Comparison of ENCODE assay signal across 25 cellular contexts in the genomic region with DNA sequence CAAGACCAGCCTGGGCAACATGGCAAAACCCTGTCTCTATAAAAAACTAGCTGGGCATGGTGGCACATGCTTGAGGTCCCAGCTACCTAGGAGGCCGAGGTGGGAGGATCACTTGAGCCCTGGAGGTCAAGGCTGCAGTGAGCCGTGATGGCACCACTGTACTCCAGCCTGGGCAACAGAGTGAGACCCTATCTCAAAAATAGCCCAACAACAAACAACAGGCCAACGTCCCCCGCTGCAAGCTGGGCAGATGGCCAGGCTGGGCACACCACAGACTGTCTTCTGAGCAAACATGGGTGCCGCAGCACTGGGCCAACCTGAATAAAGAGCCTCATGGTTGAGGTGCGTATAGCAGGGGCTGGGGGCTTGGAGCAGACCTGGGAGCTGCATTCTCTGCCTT. TPM values are rescaled to one million over a fixed set of nuclear protein-coding genes. Genes with fewer than 3 reads are reported as not detected.
DNase-seq lines count a peak whose midpoint lies in the region; ATAC-seq and TF ChIP-seq lines count a peak whose summit lies in the region.
"Had no signal": no experiment of that assay in that cellular context is flagged by ENCODE, and none has a peak within 500 bp of the region (broad histone marks: within the 10 kb centered on the region; RNA-seq: fewer than 3 reads in every experiment).

No MANE protein-coding gene starts in this region.

- H3K27me3 Mint-ChIP-seq in HFFc6 (ENCODE audit: insufficient read depth) = peaks cover 4% of the 10 kb centered on the region
- peaks cover 17% of the 10 kb centered on the region for H3K27me3 Mint-ChIP-seq in glutamatergic neuron (ENCODE audit: unreplicated experiment)
- H3K27me3 Mint-ChIP-seq: stimulated activated naive CD8-positive, alpha-beta T cell treated with anti-CD3 and anti-CD28 coated beads, Interleukin-15, amount 100 ng/mL, for 72 hours had no signal

- DNase-seq in HFFc6 = no peak
- DNase-seq in SJCRH30 = no peak
- no peak for DNase-seq in glutamatergic neuron
- peak; percentile 77 for DNase-seq in posterior vena cava (ENCODE audit: low spot score)
- DNase-seq in left lung = no peak
- no peak for DNase-seq in effector CD8-positive, alpha-beta T cell (lab: John Stamatoyannopoulos, UW)
- no peak for DNase-seq in T-helper 2 cell
- no peak for DNase-seq in psoas muscle
- DNase-seq: activated CD4-positive, alpha-beta T cell treated with anti-CD3 and anti-CD28 coated beads, Interleukin-2, amount 50 U/mL, for 4 hours; activated CD4-positive, CD25-positive, alpha-beta regulatory T cell; activated naive CD4-positive, alpha-beta T cell treated with anti-CD3 and anti-CD28 coated beads, Interleukin-2, amount 50 U/mL, for 16 hours; CD4-positive, alpha-beta memory T cell; Kasumi-1; left colon; naive thymus-derived CD8-positive, alpha-beta T cell; NCI-H187 treated with DMSO at 0.1 percent for 48 hours; NCI-H226; NCI-H82; Right ventricle myocardium superior; sigmoid colon; stimulated activated naive CD8-positive, alpha-beta T cell treated with anti-CD3 and anti-CD28 coated beads, Interleukin-15, amount 100 ng/mL, for 72 hours; SW 1271; transverse colon had no signal

- 73 to 86% (median 82%) methylated on average over 6 of the region's 6 CpGs for WGBS in psoas muscle, 3 donors

- H3K36me3 ChIP-seq in SJCRH30 (no peaks in the 10 kb centered on the region), left lung (no peaks in the 10 kb centered on the region), psoas muscle (ENCODE audit: insufficient read depth in 1 of 2, low read depth in 1 of 2) (no peaks in the 10 kb centered on the region)
- H3K36me3 ChIP-seq: sigmoid colon, transverse colon had no signal

- intact Hi-C loops in posterior vena cava (cut with DNase I) = loop anchor here in 1 of 2 donors (10.0 kb wide), 2 partner anchors 60 to 120 kb away; no protein-coding TSS in a partner anchor
- intact Hi-C loops in left lung (cut with DNase I) = loop anchor here in 1 of 2 donors (10.0 kb wide), 1 partner anchor 50 kb away; a partner anchor contains a TSS
- intact Hi-C loops in psoas muscle (cut with DNase I) = loop anchor here in 1 of 2 donors (5.0 kb wide), 1 partner anchor 52 kb away; no protein-coding TSS in a partner anchor

- H3K4me1 Mint-ChIP-seq in HFFc6 (ENCODE audit: low read depth) = peaks cover 86% of the 10 kb centered on the region
- H3K4me1 Mint-ChIP-seq in glutamatergic neuron (ENCODE audit: low read depth, unreplicated experiment) = peaks cover 44% of the 10 kb centered on the region
- H3K4me1 Mint-ChIP-seq: CD4-positive, alpha-beta memory T cell; naive thymus-derived CD8-positive, alpha-beta T cell; stimulated activated naive CD8-positive, alpha-beta T cell treated with anti-CD3 and anti-CD28 coated beads, Interleukin-15, amount 100 ng/mL, for 72 hours had no signal

- H3K9me3 ChIP-seq in SJCRH30 (replicated peaks) (no peaks in the 10 kb centered on the region), left lung (no peaks in the 10 kb centered on the region), psoas muscle (no peaks in the 10 kb centered on the region)
- H3K9me3 ChIP-seq: sigmoid colon, transverse colon had no signal

- no peak overlapping the region for H3K4me3 ChIP-seq in SJCRH30
- no peak overlapping the region for H3K4me3 ChIP-seq in left lung
- H3K4me3 ChIP-seq in psoas muscle = no peak overlapping the region
- H3K4me3 ChIP-seq: sigmoid colon, transverse colon had no signal

- H3K27ac ChIP-seq in SJCRH30 (peak overlapping the region; percentile 82), left lung (no peak overlapping the region), psoas muscle (no peak overlapping the region)
- H3K27ac ChIP-seq: parathyroid adenoma, sigmoid colon, transverse colon had no signal

- TF ChIP-seq CTCF in HFFc6 (IDR thresholded peaks at IDR 0.05) (no peak), glutamatergic neuron (IDR thresholded peaks at IDR 0.05; ENCODE audit: partially characterized antibody, unreplicated experiment) (no peak), left lung (IDR thresholded peaks at IDR 0.05) (no peak), psoas muscle (IDR thresholded peaks at IDR 0.05) (no peak)

- H3K27me3 ChIP-seq in SJCRH30 (no peaks in the 10 kb centered on the region), left lung (no peaks in the 10 kb centered on the region), psoas muscle (ENCODE audit: insufficient read depth in 3 of 3, low read length in 2 of 3) (no peaks in the 10 kb centered on the region)
- H3K27me3 ChIP-seq: dorsolateral prefrontal cortex, transverse colon had no signal

- ATAC-seq in left lung = no peak
- no peak for ATAC-seq in psoas muscle
- ATAC-seq: left colon; naive thymus-derived CD8-positive, alpha-beta T cell; stimulated activated naive CD8-positive, alpha-beta T cell treated with anti-CD3 and anti-CD28 coated beads, Interleukin-15, amount 100 ng/mL, for 72 hours had no signal

- H3K27ac Mint-ChIP-seq in HFFc6 (peak overlapping the region; percentile 97; the same call in 1 of the 2 replicates), glutamatergic neuron (ENCODE audit: unreplicated experiment) (peak overlapping the region; percentile 99)
- H3K27ac Mint-ChIP-seq: CD4-positive, alpha-beta memory T cell; naive thymus-derived CD8-positive, alpha-beta T cell; stimulated activated naive CD8-positive, alpha-beta T cell treated with anti-CD3 and anti-CD28 coated beads, Interleukin-15, amount 100 ng/mL, for 72 hours had no signal

- H3K4me1 ChIP-seq in SJCRH30 = peaks cover 60% of the 10 kb centered on the region
- peaks cover 22 to 28% of the 10 kb centered on the region in 2 donors for H3K4me1 ChIP-seq in left lung
- H3K4me1 ChIP-seq in psoas muscle = no peaks in the 10 kb centered on the region

- H3K9me3 Mint-ChIP-seq in HFFc6 (no peaks in the 10 kb centered on the region), glutamatergic neuron (ENCODE audit: unreplicated experiment) (peaks cover 19% of the 10 kb centered on the region)
- H3K9me3 Mint-ChIP-seq: CD4-positive, alpha-beta memory T cell; naive thymus-derived CD8-positive, alpha-beta T cell; stimulated activated naive CD8-positive, alpha-beta T cell treated with anti-CD3 and anti-CD28 coated beads, Interleukin-15, amount 100 ng/mL, for 72 hours had no signal

- H3K36me3 Mint-ChIP-seq in HFFc6 (ENCODE audit: low read depth) (peaks cover 4% of the 10 kb centered on the region; the same call in 1 of the 2 replicates), glutamatergic neuron (ENCODE audit: unreplicated experiment) (no peaks in the 10 kb centered on the region)
- H3K36me3 Mint-ChIP-seq: CD4-positive, alpha-beta memory T cell; naive thymus-derived CD8-positive, alpha-beta T cell had no signal

- no peak overlapping the region for H3K4me3 Mint-ChIP-seq in HFFc6
- H3K4me3 Mint-ChIP-seq in glutamatergic neuron (ENCODE audit: unreplicated experiment) = no peak overlapping the region
- H3K4me3 Mint-ChIP-seq: CD4-positive, alpha-beta memory T cell; naive thymus-derived CD8-positive, alpha-beta T cell; stimulated activated naive CD8-positive, alpha-beta T cell treated with anti-CD3 and anti-CD28 coated beads, Interleukin-15, amount 100 ng/mL, for 72 hours had no signal

RNA-seq across cellular contexts. Expression of a gene that starts 46.6 kb away (rescaled TPM):
- total RNA-seq in HFFc6 (2021; fragmentation: NEBNext Ultra II Directional; extraction: Animal tissue kit (Norgen Biotek cat#: 25700)) = 10 to 100 TPM; 37.4 to 49.7 (median 39.3) TPM
- 23.5 and 25.8 TPM in 2 replicates for total RNA-seq in SJCRH30 (2014; rRNA removed; shearing (Covaris generic))
- total RNA-seq in glutamatergic neuron (ENCODE audit: unreplicated experiment) (20.7 TPM), posterior vena cava (10 to 100 TPM; 92.6 to 95.6 TPM), left lung (10 to 100 TPM; 31.8 to 36.3 TPM), psoas muscle (10 to 100 TPM; 36.4 to 46.6 (median 40.1) TPM)
- 10 to 100 TPM; 26.3 to 57.7 (median 34.7) TPM for polyA plus RNA-seq in psoas muscle

RNA-seq across cellular contexts. Expression of a gene that starts 48.4 kb away (rescaled TPM):
- total RNA-seq in HFFc6 (2021; fragmentation: NEBNext Ultra II Directional; extraction: Animal tissue kit (Norgen Biotek cat#: 25700)) = 100 to 1,000 TPM in 1 of 6 experiments, 10 to 100 TPM in 5; 62.8 to 115 (median 66.7) TPM
- total RNA-seq in SJCRH30 (2014; rRNA removed; shearing (Covaris generic)) = 84.2 and 88.3 TPM in 2 replicates
- total RNA-seq in glutamatergic neuron (ENCODE audit: unreplicated experiment) (166 TPM), posterior vena cava (10 to 100 TPM in 1 of 2 donors, 1 to 10 TPM in 1; 3.0 to 10.3 TPM), left lung (100 to 1,000 TPM in 1 of 2 donors, 10 to 100 TPM in 1; 89.2 to 179 TPM), psoas muscle (1 to 10 TPM in 2 of 4 donors, under 1 TPM in 2; 0.61 to 1.6 (median 1.1) TPM)
- under 1 TPM; 0.17 to 0.90 (median 0.23) TPM for polyA plus RNA-seq in psoas muscle

RNA-seq across cellular contexts. Expression of a gene that starts 57.5 kb away (rescaled TPM):
- 10 to 100 TPM; 15.4 to 19.9 (median 18.6) TPM for total RNA-seq in HFFc6 (2021; fragmentation: NEBNext Ultra II Directional; extraction: Animal tissue kit (Norgen Biotek cat#: 25700))
- 14.1 and 14.5 TPM in 2 replicates for total RNA-seq in SJCRH30 (2014; rRNA removed; shearing (Covaris generic))
- total RNA-seq in glutamatergic neuron (ENCODE audit: unreplicated experiment) = 51.6 TPM
- 10 to 100 TPM; 24.5 to 25.5 TPM for total RNA-seq in posterior vena cava
- total RNA-seq in left lung = 10 to 100 TPM; 36.1 to 37.3 TPM
- total RNA-seq in psoas muscle = 10 to 100 TPM in 2 of 4 donors, 1 to 10 TPM in 2; 6.5 to 10.9 (median 9.6) TPM
- 10 to 100 TPM in 2 of 3 donors, 1 to 10 TPM in 1; 6.3 to 10.8 (median 10.7) TPM for polyA plus RNA-seq in psoas muscle
